ENCODE assay signal across 8 cellular contexts in genomic region chr9:97529363-97530076, GRCh38. TPM values are rescaled to one million over a fixed set of nuclear protein-coding genes. Genes with fewer than 3 reads are reported as not detected.
A peak's percentile ranks its signal among the peaks of the same experiment; 100 is the strongest.
DNase-seq lines count a peak whose midpoint lies in the region; ATAC-seq and TF ChIP-seq lines count a peak whose summit lies in the region.

No MANE protein-coding gene starts in this region.

- no peak overlapping the region for H3K27ac ChIP-seq in foreskin keratinocyte
- peak overlapping the region; percentile 93 for H3K27ac ChIP-seq in vagina
- H3K27ac ChIP-seq in neuronal stem cell (replicated peaks; ENCODE audit: low read length): no peak overlapping the region
- no peak overlapping the region for H3K27ac ChIP-seq in effector memory CD4-positive, alpha-beta T cell (ENCODE audit: insufficient read depth, low read length, poor library complexity, severe bottlenecking)

- H2AFZ ChIP-seq in neuronal stem cell (ENCODE audit: low read length): no peak overlapping the region

- no peak overlapping the region for H3K4me3 ChIP-seq in vagina
- no peak overlapping the region for H3K4me3 ChIP-seq in neuronal stem cell (ENCODE audit: low read length in 2 of 2)
- H3K4me3 ChIP-seq in effector memory CD4-positive, alpha-beta T cell (ENCODE audit: insufficient read depth, low read depth, low read length, poor library complexity, severe bottlenecking): no peak overlapping the region

- no peak overlapping the region for H2BK120ac ChIP-seq in neuronal stem cell (ENCODE audit: low read depth, low read length)

- DNase-seq in MV-4-11 (lab: John Stamatoyannopoulos, UW) (peak; percentile 27), foreskin keratinocyte (peak in 1 of 2 donors; percentile 44), vagina (ENCODE audit: extremely low spot score in 2 of 2) (no peak), neuronal stem cell (ENCODE audit: low spot score) (no peak)
- no peak for DNase-seq in effector memory CD4-positive, alpha-beta T cell
- DNase-seq in activated CD4-positive, alpha-beta T cell treated with anti-CD3 and anti-CD28 coated beads for 4 hours: no peak

- H3K36me3 ChIP-seq in vagina (no peaks in the 10 kb centered on the region), neuronal stem cell (replicated peaks in 1 of 2; ENCODE audit: control insufficient read depth in 2 of 2, insufficient read depth in 2 of 2, low read length in 2 of 2) (no peaks in the 10 kb centered on the region)
- no peaks in the 10 kb centered on the region for H3K36me3 ChIP-seq in effector memory CD4-positive, alpha-beta T cell (ENCODE audit: control insufficient read depth, insufficient read depth, low read length)

- H3K4me1 ChIP-seq in foreskin keratinocyte (no peaks in the 10 kb centered on the region), vagina (peaks cover 36% of the 10 kb centered on the region), neuronal stem cell (ENCODE audit: control insufficient read depth in 2 of 2, insufficient read depth in 1 of 2, low read depth in 1 of 2, low read length in 2 of 2) (peaks cover 0 to 16% of the 10 kb centered on the region in 2 donors)
- H3K4me1 ChIP-seq in effector memory CD4-positive, alpha-beta T cell (ENCODE audit: control insufficient read depth, insufficient read depth, low read length, poor library complexity, severe bottlenecking): no peaks in the 10 kb centered on the region

- intact Hi-C loops in vagina (cut with DNase I): no loop called here

- no peak overlapping the region for H2BK15ac ChIP-seq in neuronal stem cell (ENCODE audit: low read length)

- no peak overlapping the region for H4K8ac ChIP-seq in neuronal stem cell (ENCODE audit: low read depth, low read length)

- no peak for TF ChIP-seq POLR2A in vagina (IDR thresholded peaks at IDR 0.05)

- ATAC-seq in GM18499 (IDR thresholded peaks at IDR 0.05; ENCODE audit: insufficient read depth, unreplicated experiment) (peak; percentile 78), GM21515 (IDR thresholded peaks at IDR 0.05; ENCODE audit: unreplicated experiment) (peak; percentile 58), foreskin keratinocyte (peak; percentile 56)

- no peak overlapping the region for H2BK5ac ChIP-seq in neuronal stem cell (ENCODE audit: low read length)

- H3K4me2 ChIP-seq in neuronal stem cell (ENCODE audit: insufficient read depth, low read length, poor library complexity, severe bottlenecking): no peak overlapping the region

- H2BK12ac ChIP-seq in neuronal stem cell (ENCODE audit: low read length): no peak overlapping the region

- H3K27me3 ChIP-seq in foreskin keratinocyte: peaks cover 2% of the 10 kb centered on the region
- H3K27me3 ChIP-seq in vagina: no peaks in the 10 kb centered on the region
- H3K27me3 ChIP-seq in neuronal stem cell (ENCODE audit: control insufficient read depth in 3 of 3, insufficient read depth in 3 of 3, low read depth in 1 of 3, low read length in 3 of 3): peaks cover 0 to 50% (median 2%) of the 10 kb centered on the region in 3 experiments
- no peaks in the 10 kb centered on the region for H3K27me3 ChIP-seq in effector memory CD4-positive, alpha-beta T cell (replicated peaks; ENCODE audit: control insufficient read depth, insufficient read depth, low read length, poor library complexity, severe bottlenecking)

- no peaks in the 10 kb centered on the region for H3K79me1 ChIP-seq in neuronal stem cell (ENCODE audit: low read depth, low read length)

- H4K91ac ChIP-seq in neuronal stem cell (ENCODE audit: low read depth, low read length, poor library complexity): no peak overlapping the region

- H3K9ac ChIP-seq in neuronal stem cell (ENCODE audit: low read depth, low read length, poor library complexity): no peak overlapping the region

- H3K18ac ChIP-seq in neuronal stem cell (ENCODE audit: low read length): no peak overlapping the region

- H3K14ac ChIP-seq in neuronal stem cell (ENCODE audit: low read length): no peak overlapping the region

- H3K9me3 ChIP-seq in vagina: no peaks in the 10 kb centered on the region
- H3K9me3 ChIP-seq in neuronal stem cell (replicated peaks in 1 of 2; ENCODE audit: control insufficient read depth in 2 of 2, insufficient read depth in 1 of 2, low read depth in 1 of 2, low read length in 2 of 2): no peaks in the 10 kb centered on the region
- no peaks in the 10 kb centered on the region for H3K9me3 ChIP-seq in effector memory CD4-positive, alpha-beta T cell (ENCODE audit: control insufficient read depth, low read length)

- no peak overlapping the region for H2AK5ac ChIP-seq in neuronal stem cell (ENCODE audit: low read depth, low read length)

- no CpG with 5 or more reads among the region's 11 CpGs for WGBS in neuronal stem cell (ENCODE audit: extremely low coverage in 2 of 2, insufficient read length in 2 of 2, insufficient replicate concordance in 1 of 2), 2 donors

- no peak overlapping the region for H3K23ac ChIP-seq in neuronal stem cell (ENCODE audit: low read depth, low read length, poor library complexity)

- TF ChIP-seq CTCF in foreskin keratinocyte (conservative IDR thresholded peaks at IDR 0.05) (no peak), vagina (IDR thresholded peaks at IDR 0.05) (no peak)

- H3K4ac ChIP-seq in neuronal stem cell (ENCODE audit: low read length): no peak overlapping the region

RNA-seq across cellular contexts. Expression of gene TMOD1, which starts 28.1 kb away (rescaled TPM):
- not detected in 2 replicates for total RNA-seq in foreskin keratinocyte
- polyA plus RNA-seq in foreskin keratinocyte: not detected in 2 replicates
- total RNA-seq in vagina: 21.1 TPM
- 0.15 TPM for polyA plus RNA-seq in neuronal stem cell (2013, experiment 1 of 2)
- polyA plus RNA-seq in neuronal stem cell (2013, experiment 2 of 2): 0.21 TPM

Comparison
In these comparisons a context has a peak if more than half of its experiments do, and no peak if none do; other contexts are left out.
1. RNA of gene TMOD1, which starts 28.1 kb away (total RNA-seq): 21.1 TPM in vagina (single experiment); not detected in foreskin keratinocyte; every median in the first group is over 10 times any median in the second.
2. Peak in every context shown above with its lines, with median percentiles within 50 percentile points of each other: ATAC-seq.